Comparison of ENCODE assay signal across 4 cellular contexts in the genomic region with DNA sequence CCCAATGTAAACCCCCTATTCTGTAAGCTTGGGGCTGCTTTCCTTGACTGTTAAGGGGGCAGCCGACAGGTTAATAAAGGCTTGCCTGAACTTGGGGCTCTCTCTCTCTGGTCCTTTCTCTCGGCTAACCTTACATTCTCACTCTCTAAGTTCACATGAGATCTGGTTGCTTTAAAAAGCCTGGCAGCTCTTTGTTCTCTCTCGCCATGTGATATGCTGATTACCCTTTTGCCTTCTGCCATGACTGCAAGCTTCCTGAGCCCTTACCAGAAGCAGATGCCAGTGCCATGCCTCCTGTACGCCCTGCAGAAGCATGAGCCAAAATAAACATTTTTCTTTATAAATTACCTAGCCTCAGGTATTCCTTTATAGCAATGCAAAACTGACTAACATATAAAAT. TPM values are rescaled to one million over a fixed set of nuclear protein-coding genes. Genes with fewer than 3 reads are reported as not detected.
"Had no signal": no experiment of that assay in that cellular context is flagged by ENCODE, and none has a peak within 500 bp of the region (broad histone marks: within the 10 kb centered on the region; RNA-seq: fewer than 3 reads in every experiment).

No MANE protein-coding gene starts in this region.

RNA-seq across cellular contexts. Expression of a gene that starts 5.5 kb away (rescaled TPM):
- total RNA-seq: LHCN-M2, M059J, MCF 10A, NCI-H460 had no signal

RNA-seq across cellular contexts. Expression of a gene that starts 32.0 kb away (rescaled TPM):
- total RNA-seq: LHCN-M2, MCF 10A had no signal

RNA-seq across cellular contexts. Expression of a gene that starts 39.9 kb away (rescaled TPM):
- total RNA-seq: LHCN-M2, NCI-H460 had no signal
